ENCODE assay signal across 11 cellular contexts in genomic region chr2:18402-19271, GRCh38. TPM values are rescaled to one million over a fixed set of nuclear protein-coding genes. Genes with fewer than 3 reads are reported as not detected.
DNase-seq lines count a peak whose midpoint lies in the region; ATAC-seq, FAIRE-seq and TF ChIP-seq lines count a peak whose summit lies in the region.
"Had no signal": no experiment of that assay in that cellular context is flagged by ENCODE, and none has a peak within 500 bp of the region (broad histone marks: within the 10 kb centered on the region; RNA-seq: fewer than 3 reads in every experiment).

No MANE protein-coding gene starts in this region.

- no peak overlapping the region for H2AK9ac ChIP-seq in IMR-90 (replicated peaks; ENCODE audit: low read depth, low read length, poor library complexity)

- H3K9me1 ChIP-seq in IMR-90 (ENCODE audit: insufficient read depth, low read length), result no peaks in the 10 kb centered on the region

- POLR2A ChIA-PET in CD4-positive, alpha-beta T cell (lab: Charles Lee), result no interaction called here
- POLR2A ChIA-PET in IMR-90 (lab: Charles Lee; ENCODE audit: unreplicated experiment), result no interaction called here

- ATAC-seq in CD4-positive, alpha-beta T cell (ENCODE audit: poor library complexity), result no peak
- ATAC-seq in IMR-90 (ENCODE audit: low read depth) (peak; percentile 57; the same call in 1 of the 2 replicates), natural killer cell (peak; percentile 53 to 59 (median 56)), GM21367 (IDR thresholded peaks at IDR 0.05; ENCODE audit: unreplicated experiment) (no peak), gastroesophageal sphincter (no peak)

- no peaks in the 10 kb centered on the region for H3K4me1 ChIP-seq in IMR-90 (ENCODE audit: control insufficient read depth, insufficient read depth, low read length)
- no peaks in the 10 kb centered on the region for H3K4me1 ChIP-seq in gastroesophageal sphincter

- dilution Hi-C loops in IMR-90 (cut with HindIII; ENCODE audit: low sequenced_read_pairs, unreplicated experiment), result no loop called here

- TF ChIP-seq CTCF in CD4-positive, alpha-beta T cell (IDR thresholded peaks at IDR 0.05), result peak; percentile 67
- TF ChIP-seq CTCF in IMR-90 (conservative IDR thresholded peaks at IDR 0.05; ENCODE audit: low read depth, low read length) (peak; percentile 38; the same call in 1 of the 2 replicates), bronchial epithelial cell (IDR thresholded peaks at IDR 0.05; ENCODE audit: insufficient read depth, low read length, severe bottlenecking) (peak; percentile 67), natural killer cell (IDR thresholded peaks at IDR 0.05) (peak; percentile 61), gastroesophageal sphincter (IDR thresholded peaks at IDR 0.05) (peak in 1 of 4 experiments; percentile 45)

- no peaks in the 10 kb centered on the region for H4K20me1 ChIP-seq in IMR-90 (ENCODE audit: insufficient read depth, low read length)

- H2BK15ac ChIP-seq in IMR-90 (ENCODE audit: low read depth, low read length), result no peak overlapping the region

- H3K4ac ChIP-seq in IMR-90 (ENCODE audit: low read depth, low read length), result no peak overlapping the region

- no peak overlapping the region for H3K9ac ChIP-seq in IMR-90 (ENCODE audit: low read depth, low read length)

- H3K4me3 ChIP-seq in IMR-90 (ENCODE audit: insufficient read depth, low read depth, low read length), result no peak overlapping the region
- no peak overlapping the region for H3K4me3 ChIP-seq in bronchial epithelial cell (ENCODE audit: low read depth, low read length)
- H3K4me3 ChIP-seq in gastroesophageal sphincter, result no peak overlapping the region

- H3K9me3 Mint-ChIP-seq in CD4-positive, alpha-beta T cell, result no peaks in the 10 kb centered on the region
- no peaks in the 10 kb centered on the region for H3K9me3 Mint-ChIP-seq in natural killer cell
- H3K9me3 Mint-ChIP-seq in activated naive CD8-positive, alpha-beta T cell treated with anti-CD3 and anti-CD28 coated beads for 36 hours, result peaks cover 6% of the 10 kb centered on the region

- H3K36me3 ChIP-seq in IMR-90 (ENCODE audit: control insufficient read depth, insufficient read depth, low read length) (no peaks in the 10 kb centered on the region), bronchial epithelial cell (ENCODE audit: control insufficient read depth, insufficient read depth, low read length) (no peaks in the 10 kb centered on the region), gastroesophageal sphincter (no peaks in the 10 kb centered on the region)

- no peak overlapping the region for H4K91ac ChIP-seq in IMR-90 (ENCODE audit: insufficient read depth, low read depth, low read length)

- no peak overlapping the region for H3K14ac ChIP-seq in IMR-90 (replicated peaks; ENCODE audit: low read depth, low read length)

- no peak overlapping the region for H2BK20ac ChIP-seq in IMR-90 (ENCODE audit: low read depth, low read length)

- no peak overlapping the region for H3K27ac Mint-ChIP-seq in CD4-positive, alpha-beta T cell
- peak overlapping the region in 1 of 2 donors; percentile 27 for H3K27ac Mint-ChIP-seq in natural killer cell
- no peak overlapping the region for H3K27ac Mint-ChIP-seq in activated naive CD8-positive, alpha-beta T cell treated with anti-CD3 and anti-CD28 coated beads for 36 hours

- H3K4me2 ChIP-seq in IMR-90 (ENCODE audit: low read depth, low read length), result no peak overlapping the region

- CTCF ChIA-PET in CD4-positive, alpha-beta T cell (lab: Charles Lee), result no interaction called here
- CTCF ChIA-PET in IMR-90 (lab: Yijun Ruan, JAX), result interaction anchor here (1.2 kb wide), 1 partner anchor 272 kb away, joined by 4 read pairs; no protein-coding TSS in a partner anchor

- H4K8ac ChIP-seq in IMR-90 (ENCODE audit: low read depth in 2 of 2, low read length in 2 of 2), result no peak overlapping the region

- no peaks in the 10 kb centered on the region for H3K79me1 ChIP-seq in IMR-90 (ENCODE audit: low read depth in 1 of 2, low read length in 2 of 2)

- no peak overlapping the region for H2AFZ ChIP-seq in IMR-90 (replicated peaks; ENCODE audit: low read length, poor library complexity)

- no peak for DNase-seq in CD4-positive, alpha-beta T cell
- DNase-seq in IMR-90 (no peak), bronchial epithelial cell (ENCODE audit: low read depth) (no peak), natural killer cell (no peak), NCI-H2029 (lab: John Stamatoyannopoulos, UW) (no peak)
- DNase-seq in activated naive CD8-positive, alpha-beta T cell treated with anti-CD3 and anti-CD28 coated beads for 36 hours, result no peak
- DNase-seq: stimulated activated CD4-positive, alpha-beta T cell treated with anti-CD3 and anti-CD28 coated beads, Interleukin-4, amount 100 ng/mL, for 4 hours had no signal

- no peak overlapping the region for H2BK120ac ChIP-seq in IMR-90 (ENCODE audit: low read depth, low read length)

- in situ Hi-C loops in IMR-90 (cut with MboI; ENCODE audit: low sequenced_read_pairs), result no loop called here

- no peak overlapping the region for H4K5ac ChIP-seq in IMR-90 (ENCODE audit: low read depth, low read length)

- no peaks in the 10 kb centered on the region for H3K9me3 ChIP-seq in CD4-positive, alpha-beta T cell (ENCODE audit: control insufficient read depth, low read length)
- no peaks in the 10 kb centered on the region for H3K9me3 ChIP-seq in IMR-90 (ENCODE audit: control insufficient read depth, insufficient read depth, low read length)
- H3K9me3 ChIP-seq in gastroesophageal sphincter, result no peaks in the 10 kb centered on the region

- no peak overlapping the region for H3K23ac ChIP-seq in IMR-90 (ENCODE audit: low read depth, low read length)

- no peak overlapping the region for H3K18ac ChIP-seq in IMR-90 (ENCODE audit: low read depth, low read length)

- no peak for TF ChIP-seq POLR2A in IMR-90 (IDR thresholded peaks at IDR 0.05; ENCODE audit: low read depth, low read length)
- no peak for TF ChIP-seq POLR2A in gastroesophageal sphincter (IDR thresholded peaks at IDR 0.05)

- H3K27me3 ChIP-seq in CD4-positive, alpha-beta T cell (ENCODE audit: control insufficient read depth, insufficient read depth, low read length), result peaks cover 3% of the 10 kb centered on the region
- no peaks in the 10 kb centered on the region for H3K27me3 ChIP-seq in IMR-90 (ENCODE audit: control insufficient read depth, insufficient read depth, low read length)
- H3K27me3 ChIP-seq in bronchial epithelial cell (ENCODE audit: control insufficient read depth, insufficient read depth, low read length), result no peaks in the 10 kb centered on the region
- H3K27me3 ChIP-seq in gastroesophageal sphincter, result no peaks in the 10 kb centered on the region

- no peak overlapping the region for H3K27ac ChIP-seq in CD4-positive, alpha-beta T cell (ENCODE audit: low read depth, low read length)
- H3K27ac ChIP-seq in IMR-90 (ENCODE audit: insufficient read depth, low read length) (no peak overlapping the region), gastroesophageal sphincter (no peak overlapping the region)
- H3K27ac ChIP-seq: HL-60 had no signal

- H2AK5ac ChIP-seq in IMR-90 (ENCODE audit: low read depth, low read length), result no peak overlapping the region

- no peak overlapping the region for H3K56ac ChIP-seq in IMR-90 (ENCODE audit: extremely low read depth, insufficient read depth, low read length)

- intact Hi-C loops in CD4-positive, alpha-beta T cell (cut with DNase I, micrococcal nuclease), result no loop called here
- intact Hi-C loops in IMR-90 (cut with micrococcal nuclease), result no loop called here
- intact Hi-C loops in natural killer cell (cut with micrococcal nuclease), result no loop called here

- no peak overlapping the region for H3K4me3 Mint-ChIP-seq in CD4-positive, alpha-beta T cell
- no peak overlapping the region for H3K4me3 Mint-ChIP-seq in natural killer cell
- no peak overlapping the region for H3K4me3 Mint-ChIP-seq in activated naive CD8-positive, alpha-beta T cell treated with anti-CD3 and anti-CD28 coated beads for 36 hours

- TF ChIP-seq RAD21 in IMR-90 (IDR thresholded peaks at IDR 0.05; ENCODE audit: low read length), result peak; percentile 20; the same call in 1 of the 2 replicates

- no peak for FAIRE-seq in bronchial epithelial cell (lab: Jason Lieb, UNC)
- FAIRE-seq: GM12892 had no signal

- H3K4me1 Mint-ChIP-seq in CD4-positive, alpha-beta T cell (ENCODE audit: low read depth), result no peaks in the 10 kb centered on the region
- peaks cover 33 to 40% of the 10 kb centered on the region in 2 donors for H3K4me1 Mint-ChIP-seq in natural killer cell
- no peaks in the 10 kb centered on the region for H3K4me1 Mint-ChIP-seq in activated naive CD8-positive, alpha-beta T cell treated with anti-CD3 and anti-CD28 coated beads for 36 hours

- BruUV-seq in IMR-90 (replicated peaks; lab: Mats Ljungman, UMichigan), result no TSS peak

- WGBS in IMR-90 (ENCODE audit: extremely low coverage in 2 of 2, insufficient read length in 1 of 2), 2 experiments, result 57% methylated on average over 4 of the region's 14 CpGs; no CpG with 5 or more reads in 1 of the 2 experiments
- WGBS in gastroesophageal sphincter (ENCODE audit: low coverage in 1 of 2), 2 donors, result 67 to 77% methylated on average over 8 to 12 of the region's 14 CpGs

- H3K36me3 Mint-ChIP-seq in CD4-positive, alpha-beta T cell (ENCODE audit: low read depth), result no peaks in the 10 kb centered on the region
- H3K36me3 Mint-ChIP-seq in natural killer cell, result no peaks in the 10 kb centered on the region
- no peaks in the 10 kb centered on the region for H3K36me3 Mint-ChIP-seq in activated naive CD8-positive, alpha-beta T cell treated with anti-CD3 and anti-CD28 coated beads for 36 hours

- H2BK5ac ChIP-seq in IMR-90 (ENCODE audit: low read depth, low read length, poor library complexity, severe bottlenecking), result no peak overlapping the region

- TF ChIP-seq EP300 in gastroesophageal sphincter (IDR thresholded peaks at IDR 0.05), result no peak

- H3K27me3 Mint-ChIP-seq in CD4-positive, alpha-beta T cell, result peaks cover 39% of the 10 kb centered on the region
- H3K27me3 Mint-ChIP-seq in natural killer cell (ENCODE audit: low read depth in 2 of 2), result peaks cover 10 to 17% of the 10 kb centered on the region in 2 donors
- peaks cover 32% of the 10 kb centered on the region for H3K27me3 Mint-ChIP-seq in activated naive CD8-positive, alpha-beta T cell treated with anti-CD3 and anti-CD28 coated beads for 36 hours

TF ChIP-seq in IMR-90, 13 proteins besides CTCF, POLR2A, EP300 and RAD21:
- TF ChIP-seq SMC3 (IDR thresholded peaks at IDR 0.05; ENCODE audit: low read depth, low read length) (peak; percentile 27; the same call in 1 of the 2 replicates), RFX5 (IDR thresholded peaks at IDR 0.05; ENCODE audit: low read depth, low read length) (no peak)

RNA-seq across cellular contexts. Expression of gene FAM110C, which starts 27.7 kb away (rescaled TPM):
- under 1 TPM; 0.16 to 0.36 TPM for total RNA-seq in CD4-positive, alpha-beta T cell
- total RNA-seq in IMR-90 (2012; rRNA removed) (not detected in 2 replicates), bronchial epithelial cell (9.2 and 9.9 TPM in 2 replicates), natural killer cell (1 to 10 TPM; 1.3 to 8.5 (median 3.6) TPM), gastroesophageal sphincter (1 to 10 TPM in 3 of 4 donors, under 1 TPM in 1; 0.93 to 4.8 (median 3.4) TPM)
- polyA plus RNA-seq in IMR-90 (2012; rRNA removed), result not detected in 2 replicates
- not detected in 2 replicates for polyA plus RNA-seq in IMR-90 (2012; cell fraction: cytosol; rRNA removed)
- not detected in 2 replicates for polyA plus RNA-seq in IMR-90 (2012; cell fraction: nucleus; rRNA removed; ENCODE audit: low replicate concordance)
- total RNA-seq in activated naive CD8-positive, alpha-beta T cell treated with anti-CD3 and anti-CD28 coated beads for 36 hours, result under 1 TPM; 0.14 to 0.16 TPM

Comparison
In these comparisons a context has a peak if more than half of its experiments do, and no peak if none do; other contexts are left out.
1. ATAC-seq: peak in IMR-90 (single experiment) and natural killer cell (3 of 3); none in CD4-positive, alpha-beta T cell (single experiment), GM21367 (single experiment) and gastroesophageal sphincter (single experiment).